Comparison of ENCODE assay signal across 18 cellular contexts in the genomic region with DNA sequence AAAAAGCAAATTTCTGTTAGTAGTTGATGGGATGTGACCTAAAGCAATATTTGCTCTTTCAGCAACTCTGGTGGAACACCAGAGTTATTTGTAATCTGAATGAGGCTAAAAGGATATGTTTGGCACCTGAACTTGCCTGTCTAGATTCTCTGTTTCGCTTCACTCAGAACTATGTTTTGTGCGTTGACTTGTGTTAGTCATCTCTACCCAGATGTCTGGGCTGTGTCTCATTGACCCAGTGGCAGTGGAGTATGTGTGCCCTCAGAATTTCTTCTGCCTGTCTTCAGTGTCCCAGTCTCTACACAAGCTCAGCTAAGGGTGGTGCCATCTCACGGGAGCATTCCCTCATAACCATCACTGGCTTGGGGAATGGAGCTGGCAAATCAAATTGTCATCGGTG. TPM values are rescaled to one million over a fixed set of nuclear protein-coding genes. Genes with fewer than 3 reads are reported as not detected.
A peak's percentile ranks its signal among the peaks of the same experiment; 100 is the strongest.
DNase-seq lines count a peak whose midpoint lies in the region; ATAC-seq lines count a peak whose summit lies in the region.
"Had no signal": no experiment of that assay in that cellular context is flagged by ENCODE, and none has a peak within 500 bp of the region (broad histone marks: within the 10 kb centered on the region; RNA-seq: fewer than 3 reads in every experiment).

No MANE protein-coding gene starts in this region.

- no peak for DNase-seq in activated CD4-positive, CD25-positive, alpha-beta regulatory T cell treated with anti-CD3 and anti-CD28 coated beads, Interleukin-2, amount 50 U/mL, for 72 hours
- DNase-seq in DMS53 treated with DMSO at 0.1 percent for 48 hours (lab: John Stamatoyannopoulos, UW; ENCODE audit: unreplicated experiment) (no peak), NCI-H2029 (lab: John Stamatoyannopoulos, UW) (no peak)
- DNase-seq: adrenal gland, cortex of kidney, Karpas-422, right lobe of liver, T-helper 9 cell had no signal

- ATAC-seq in activated CD4-positive, CD25-positive, alpha-beta regulatory T cell treated with anti-CD3 and anti-CD28 coated beads, Interleukin-2, amount 50 U/mL, for 24 hours = peak; percentile 81 to 85
- ATAC-seq in GM21515 (IDR thresholded peaks at IDR 0.05; ENCODE audit: unreplicated experiment) (peak; percentile 82), HG03565 (IDR thresholded peaks at IDR 0.05; ENCODE audit: unreplicated experiment) (peak; percentile 46), HG03097 (IDR thresholded peaks at IDR 0.05; ENCODE audit: low FRiP score, unreplicated experiment) (no peak)
- ATAC-seq: right lobe of liver, Right ventricle myocardium inferior had no signal

- H3K27ac ChIP-seq in esophagus (ENCODE audit: low read depth in 2 of 2, low read length in 1 of 2) = peak overlapping the region; percentile 71 to 86
- H3K27ac ChIP-seq: 22Rv1, adrenal gland, C4-2B, HL-60, neural progenitor cell, right lobe of liver had no signal

- H3K4me3 ChIP-seq in esophagus (ENCODE audit: low read depth in 1 of 2, low read length in 2 of 2) = no peak overlapping the region
- H3K4me3 ChIP-seq: adrenal gland, neural progenitor cell, right lobe of liver had no signal

- no peaks in the 10 kb centered on the region for H3K36me3 ChIP-seq in esophagus (ENCODE audit: control insufficient read depth in 2 of 2, insufficient read depth in 2 of 2, low read length in 1 of 2)
- H3K36me3 ChIP-seq: adrenal gland, neural progenitor cell, right lobe of liver had no signal

- H3K4me1 ChIP-seq in esophagus (ENCODE audit: control insufficient read depth in 2 of 2, insufficient read depth in 2 of 2, low read length in 1 of 2) = no peaks in the 10 kb centered on the region
- H3K4me1 ChIP-seq: adrenal gland, neural progenitor cell, right lobe of liver had no signal

- no peaks in the 10 kb centered on the region for H3K27me3 ChIP-seq in esophagus (ENCODE audit: control insufficient read depth in 1 of 2, insufficient read depth in 2 of 2, low read length in 2 of 2)
- H3K27me3 ChIP-seq: adrenal gland, neural progenitor cell, right lobe of liver had no signal

- WGBS in esophagus, 2 donors = 70 to 77% methylated on average over 4 of the region's 4 CpGs

- H3K9me3 ChIP-seq in esophagus (ENCODE audit: control insufficient read depth in 2 of 2, insufficient read depth in 1 of 2, low read depth in 1 of 2, low read length in 1 of 2) = no peaks in the 10 kb centered on the region
- H3K9me3 ChIP-seq: adrenal gland, right lobe of liver had no signal

RNA-seq across cellular contexts. Expression of a gene that starts 13.9 kb away (rescaled TPM):
- 10 to 100 TPM; 23.2 to 26.3 TPM for polyA plus RNA-seq in esophagus
